9 cellular contexts compared by ENCODE assay signal in genomic region chr3:102235679-102236078, GRCh38.
DNase-seq lines count a peak whose midpoint lies in the region; ATAC-seq and TF ChIP-seq lines count a peak whose summit lies in the region.
"Had no signal": no experiment of that assay in that cellular context is flagged by ENCODE, and none has a peak within 500 bp of the region (broad histone marks: within the 10 kb centered on the region; RNA-seq: fewer than 3 reads in every experiment).

No MANE protein-coding gene starts in this region.

- no peaks in the 10 kb centered on the region; the same call in 1 of the 2 replicates for H3K9me2 ChIP-seq in PC-9 (ENCODE audit: insufficient read depth)

- H3K4me1 ChIP-seq in HEK293 (ENCODE audit: control insufficient read depth, insufficient read depth, low read length) (no peaks in the 10 kb centered on the region), PC-9 (replicated peaks; ENCODE audit: insufficient read depth) (peaks cover 11% of the 10 kb centered on the region), psoas muscle (no peaks in the 10 kb centered on the region)

- no peaks in the 10 kb centered on the region for H4K20me1 ChIP-seq in PC-9 (ENCODE audit: insufficient read depth)

- H3K9me3 ChIP-seq in HEK293 (ENCODE audit: control insufficient read depth, insufficient read depth, low read depth, low read length) (no peaks in the 10 kb centered on the region), PC-9 (ENCODE audit: insufficient read depth, low read depth) (no peaks in the 10 kb centered on the region), psoas muscle (no peaks in the 10 kb centered on the region)

- H3K27me3 ChIP-seq in PC-9 (ENCODE audit: insufficient read depth, low read depth) (no peaks in the 10 kb centered on the region), kidney epithelial cell (ENCODE audit: control insufficient read depth, insufficient read depth, low read length) (no peaks in the 10 kb centered on the region), psoas muscle (ENCODE audit: insufficient read depth in 3 of 3, low read length in 2 of 3) (no peaks in the 10 kb centered on the region)

- H3K4me1 Mint-ChIP-seq in activated CD8-positive, alpha-beta T cell treated with anti-CD3 and anti-CD28 coated beads, Interleukin-2, amount 10 ng/mL, durations not matched to agents 7 days and 5 days (ENCODE audit: low read depth): no peaks in the 10 kb centered on the region

- H3F3A ChIP-seq in PC-9 (ENCODE audit: insufficient read depth, low read depth): no peaks in the 10 kb centered on the region

- BruUV-seq in PC-9 (replicated peaks; lab: Mats Ljungman, UMichigan): no TSS peak

- H3K27ac ChIP-seq in HEK293 (ENCODE audit: extremely low read depth, low read depth, low read length): no peak overlapping the region
- no peak overlapping the region for H3K27ac ChIP-seq in PC-9
- H3K27ac ChIP-seq in psoas muscle: no peak overlapping the region

- peaks cover 28% of the 10 kb centered on the region for H3K27me3 Mint-ChIP-seq in activated CD8-positive, alpha-beta T cell treated with anti-CD3 and anti-CD28 coated beads, Interleukin-2, amount 10 ng/mL, durations not matched to agents 7 days and 5 days (ENCODE audit: low read depth)

- H3K4me3 ChIP-seq in HEK293 (ENCODE audit: low read depth, low read length) (no peak overlapping the region), PC-9 (no peak overlapping the region), kidney epithelial cell (ENCODE audit: low read depth, low read length) (no peak overlapping the region), psoas muscle (no peak overlapping the region)

- H3K9me3 Mint-ChIP-seq in activated CD8-positive, alpha-beta T cell treated with anti-CD3 and anti-CD28 coated beads, Interleukin-2, amount 10 ng/mL, durations not matched to agents 7 days and 5 days (ENCODE audit: insufficient read depth): no peaks in the 10 kb centered on the region
- H3K9me3 Mint-ChIP-seq: T-helper 2 cell treated with Interferon-gamma antibody and Interleukin-4, amounts not matched to agents 5 μg/mL and 100 μg/mL, for 36 hours had no signal

- intact Hi-C loops in PC-9 (cut with micrococcal nuclease; ENCODE audit: unreplicated experiment): loop anchor here (1.0 to 5.0 kb wide), 2 partner anchors 62 to 301 kb away; no protein-coding TSS in a partner anchor
- intact Hi-C loops in psoas muscle (cut with DNase I): no loop called here

- ATAC-seq in GM18498 (IDR thresholded peaks at IDR 0.05; ENCODE audit: unreplicated experiment): no peak
- no peak for ATAC-seq in psoas muscle
- no peak for ATAC-seq in activated CD8-positive, alpha-beta T cell treated with anti-CD3 and anti-CD28 coated beads, Interleukin-2, amount 10 ng/mL, durations not matched to agents 7 days and 5 days

- CTCF ChIA-PET in HEK293 (lab: Yijun Ruan, JAX): interaction anchor here (1.0 to 3.5 kb wide), 3 partner anchors 9 to 301 kb away, joined by 5 to 16 read pairs (median 6); no protein-coding TSS in a partner anchor
- CTCF ChIA-PET in PC-9 (lab: Charles Lee): interaction anchor here (1.5 to 2.8 kb wide), 2 partner anchors 300 to 301 kb away, joined by 3 to 13 read pairs; no protein-coding TSS in a partner anchor
- CTCF ChIA-PET in activated CD8-positive, alpha-beta T cell treated with anti-CD3 and anti-CD28 coated beads, Interleukin-2, amount 10 ng/mL, durations not matched to agents 7 days and 5 days (lab: Charles Lee): interaction anchor here (0.9 to 2.6 kb wide), 3 partner anchors 11 to 301 kb away, joined by 3 to 9 read pairs (median 3); no protein-coding TSS in a partner anchor

- H2AFZ ChIP-seq in PC-9: no peak overlapping the region

- peak; percentile 47 for DNase-seq in EH (ENCODE audit: low read depth)
- DNase-seq in PC-9: no peak
- no peak for DNase-seq in kidney epithelial cell (ENCODE audit: low read depth)
- DNase-seq in psoas muscle: no peak
- no peak for DNase-seq in activated CD8-positive, alpha-beta T cell treated with anti-CD3 and anti-CD28 coated beads, Interleukin-2, amount 10 ng/mL, durations not matched to agents 7 days and 5 days
- DNase-seq in DMS153 treated with DMSO at 0.1 percent for 48 hours (lab: John Stamatoyannopoulos, UW; ENCODE audit: unreplicated experiment): no peak

- 42 to 63% (median 62%) methylated on average over 5 of the region's 5 CpGs for WGBS in psoas muscle, 3 donors

- H3K79me2 ChIP-seq in PC-9 (ENCODE audit: low read depth): no peaks in the 10 kb centered on the region

- H3K36me3 Mint-ChIP-seq in activated CD8-positive, alpha-beta T cell treated with anti-CD3 and anti-CD28 coated beads, Interleukin-2, amount 10 ng/mL, durations not matched to agents 7 days and 5 days (ENCODE audit: low read depth): no peaks in the 10 kb centered on the region

- H3K36me3 ChIP-seq in HEK293 (ENCODE audit: control insufficient read depth in 2 of 2, insufficient read depth in 1 of 2, low read length in 2 of 2): no peaks in the 10 kb centered on the region
- H3K36me3 ChIP-seq in PC-9 (ENCODE audit: low read depth): no peaks in the 10 kb centered on the region
- no peaks in the 10 kb centered on the region for H3K36me3 ChIP-seq in kidney epithelial cell (ENCODE audit: control insufficient read depth, insufficient read depth, low read length)
- no peaks in the 10 kb centered on the region for H3K36me3 ChIP-seq in psoas muscle (ENCODE audit: insufficient read depth in 1 of 2, low read depth in 1 of 2)

- POLR2A ChIA-PET in HEK293 (lab: Yijun Ruan, JAX): no interaction called here
- POLR2A ChIA-PET in PC-9 (lab: Charles Lee; ENCODE audit: unreplicated experiment): no interaction called here
- POLR2A ChIA-PET in activated CD8-positive, alpha-beta T cell treated with anti-CD3 and anti-CD28 coated beads, Interleukin-2, amount 10 ng/mL, durations not matched to agents 7 days and 5 days (lab: Charles Lee): no interaction called here

- H3K4me3 Mint-ChIP-seq in activated CD8-positive, alpha-beta T cell treated with anti-CD3 and anti-CD28 coated beads, Interleukin-2, amount 10 ng/mL, durations not matched to agents 7 days and 5 days: no peak overlapping the region
- H3K4me3 Mint-ChIP-seq: T-helper 2 cell treated with Interferon-gamma antibody and Interleukin-4, amounts not matched to agents 5 μg/mL and 100 μg/mL, for 36 hours had no signal

- peak; percentile 35; the same call in 1 of the 2 replicates for TF ChIP-seq CTCF in HEK293 (tag by site-specific recombination; IDR thresholded peaks at IDR 0.05)
- TF ChIP-seq CTCF in PC-9 (conservative IDR thresholded peaks at IDR 0.05): peak; percentile 47; the same call in 1 of the 2 replicates
- peak; percentile 60 for TF ChIP-seq CTCF in kidney epithelial cell (IDR thresholded peaks at IDR 0.05; ENCODE audit: insufficient read depth, low read length, poor library complexity, severe bottlenecking)
- TF ChIP-seq CTCF in psoas muscle (IDR thresholded peaks at IDR 0.05): no peak

- H3K27ac Mint-ChIP-seq in activated CD8-positive, alpha-beta T cell treated with anti-CD3 and anti-CD28 coated beads, Interleukin-2, amount 10 ng/mL, durations not matched to agents 7 days and 5 days: no peak overlapping the region
- H3K27ac Mint-ChIP-seq: T-helper 2 cell treated with Interferon-gamma antibody and Interleukin-4, amounts not matched to agents 5 μg/mL and 100 μg/mL, for 36 hours had no signal

- no peak overlapping the region for H3K4me2 ChIP-seq in PC-9

TF ChIP-seq in HEK293, 187 proteins besides CTCF, POLR2A, EP300 and RAD21:
- TF ChIP-seq ZNF174 (tag by site-specific recombination; IDR thresholded peaks at IDR 0.05) (no peak), ZNF654 (tag by site-specific recombination; IDR thresholded peaks at IDR 0.05; ENCODE audit: low read depth) (peak; percentile 25; the same call in 1 of the 2 replicates)
- TF ChIP-seq, protein P1, sequence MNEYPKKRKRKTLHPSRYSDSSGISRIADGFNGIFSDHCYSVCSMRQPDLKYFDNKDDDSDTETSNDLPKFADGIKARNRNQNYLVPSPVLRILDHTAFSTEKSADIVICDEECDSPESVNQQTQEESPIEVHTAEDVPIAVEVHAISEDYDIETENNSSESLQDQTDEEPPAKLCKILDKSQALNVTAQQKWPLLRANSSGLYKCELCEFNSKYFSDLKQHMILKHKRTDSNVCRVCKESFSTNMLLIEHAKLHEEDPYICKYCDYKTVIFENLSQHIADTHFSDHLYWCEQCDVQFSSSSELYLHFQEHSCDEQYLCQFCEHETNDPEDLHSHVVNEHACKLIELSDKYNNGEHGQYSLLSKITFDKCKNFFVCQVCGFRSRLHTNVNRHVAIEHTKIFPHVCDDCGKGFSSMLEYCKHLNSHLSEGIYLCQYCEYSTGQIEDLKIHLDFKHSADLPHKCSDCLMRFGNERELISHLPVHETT (tag by site-specific recombination; IDR thresholded peaks at IDR 0.05): no peak
- TF ChIP-seq, protein P2, sequence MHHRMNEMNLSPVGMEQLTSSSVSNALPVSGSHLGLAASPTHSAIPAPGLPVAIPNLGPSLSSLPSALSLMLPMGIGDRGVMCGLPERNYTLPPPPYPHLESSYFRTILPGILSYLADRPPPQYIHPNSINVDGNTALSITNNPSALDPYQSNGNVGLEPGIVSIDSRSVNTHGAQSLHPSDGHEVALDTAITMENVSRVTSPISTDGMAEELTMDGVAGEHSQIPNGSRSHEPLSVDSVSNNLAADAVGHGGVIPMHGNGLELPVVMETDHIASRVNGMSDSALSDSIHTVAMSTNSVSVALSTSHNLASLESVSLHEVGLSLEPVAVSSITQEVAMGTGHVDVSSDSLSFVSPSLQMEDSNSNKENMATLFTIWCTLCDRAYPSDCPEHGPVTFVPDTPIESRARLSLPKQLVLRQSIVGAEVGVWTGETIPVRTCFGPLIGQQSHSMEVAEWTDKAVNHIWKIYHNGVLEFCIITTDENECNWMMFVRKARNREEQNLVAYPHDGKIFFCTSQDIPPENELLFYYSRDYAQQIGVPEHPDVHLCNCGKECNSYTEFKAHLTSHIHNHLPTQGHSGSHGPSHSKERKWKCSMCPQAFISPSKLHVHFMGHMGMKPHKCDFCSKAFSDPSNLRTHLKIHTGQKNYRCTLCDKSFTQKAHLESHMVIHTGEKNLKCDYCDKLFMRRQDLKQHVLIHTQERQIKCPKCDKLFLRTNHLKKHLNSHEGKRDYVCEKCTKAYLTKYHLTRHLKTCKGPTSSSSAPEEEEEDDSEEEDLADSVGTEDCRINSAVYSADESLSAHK (tag by site-specific recombination; IDR thresholded peaks at IDR 0.05): no peak
